23 cellular contexts compared by ENCODE assay signal in the genomic region with DNA sequence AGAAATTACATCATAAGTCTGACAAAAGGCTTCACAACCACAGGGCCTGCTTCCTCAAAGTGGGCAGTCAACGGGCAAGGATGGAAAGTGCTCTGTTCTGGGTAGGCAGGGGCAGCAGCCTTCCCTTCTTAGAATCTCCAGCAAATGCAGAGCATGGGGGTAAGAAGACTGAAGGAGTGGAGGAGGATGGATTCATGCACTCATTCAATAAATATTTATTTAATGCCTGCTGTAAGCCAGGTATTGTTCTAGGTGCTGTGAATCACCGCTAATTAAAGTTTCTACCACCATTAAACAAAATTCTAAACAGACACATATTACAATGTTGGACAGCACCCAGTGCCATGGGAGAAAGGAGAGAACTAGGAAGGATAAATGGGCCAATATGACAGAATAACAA.
"Had no signal": no experiment of that assay in that cellular context is flagged by ENCODE, and none has a peak within 500 bp of the region (broad histone marks: within the 10 kb centered on the region; RNA-seq: fewer than 3 reads in every experiment).

No MANE protein-coding gene starts in this region.

- DNase-seq: immature natural killer cell; kidney; left ventricle myocardium inferior; midbrain; mucosa of descending colon; naive thymus-derived CD4-positive, alpha-beta T cell; ovary; right lobe of liver; stimulated activated CD4-positive, alpha-beta T cell treated with anti-CD3 and anti-CD28 coated beads, Interleukin-12 subunit alpha, Interleukin-12 subunit beta, amount 100 ng/mL, for 4 hours; stimulated activated CD4-positive, alpha-beta T cell treated with anti-CD3 and anti-CD28 coated beads, Interleukin-15, amount 100 ng/mL, for 24 hours; stimulated activated CD4-positive, alpha-beta T cell treated with anti-CD3 and anti-CD28 coated beads, Interleukin-2, amount 100 ng/mL, for 24 hours; stimulated activated CD4-positive, alpha-beta T cell treated with anti-CD3 and anti-CD28 coated beads, Interleukin-4, amount 100 ng/mL, for 1 hour; stimulated activated naive B cell treated with anti-CD40 and anti-IgM and Interleukin-4, amounts not matched to agents 10 μg/mL and 1 μg/mL and 100 μg/mL, for 72 hours; stimulated activated naive CD8-positive, alpha-beta T cell treated with anti-CD3 and anti-CD28 coated beads, Interleukin-15, Interleukin-2, amounts not matched to agents 100 U/mL and 50 U/mL, for 24 hours; stomach; testis; thyroid gland; transverse colon; upper lobe of left lung had no signal

- H3K4me3 ChIP-seq: left ventricle myocardium inferior, lung, mucosa of descending colon, ovary, right atrium auricular region, right lobe of liver, stomach, testis, thyroid gland, transverse colon, upper lobe of left lung, vagina had no signal

- ATAC-seq: mucosa of descending colon; naive thymus-derived CD4-positive, alpha-beta T cell; natural killer cell treated with Interleukin-12 subunit alpha and Interleukin-12 subunit beta and Interleukin-15 and Interleukin-18, amount 100 ng/mL, for 72 hours; right lobe of liver; stimulated activated naive B cell treated with anti-CD40 and anti-IgM and Interleukin-4, amounts not matched to agents 10 μg/mL and 1 μg/mL and 100 μg/mL, for 72 hours; stimulated activated naive CD8-positive, alpha-beta T cell treated with anti-CD3 and anti-CD28 coated beads, Interleukin-15, Interleukin-2, amounts not matched to agents 100 U/mL and 50 U/mL, for 24 hours had no signal
